In genomic region chr7:39259391-39260003, GRCh38 we compare ENCODE assay signal across 18 cellular contexts.
DNase-seq lines count a peak whose midpoint lies in the region; ATAC-seq and TF ChIP-seq lines count a peak whose summit lies in the region.
"Had no signal": no experiment of that assay in that cellular context is flagged by ENCODE, and none has a peak within 500 bp of the region (broad histone marks: within the 10 kb centered on the region; RNA-seq: fewer than 3 reads in every experiment).

No MANE protein-coding gene starts in this region.

- peak overlapping the region; percentile 48 for H2AK5ac ChIP-seq in mesendoderm (ENCODE audit: low read length)

- H4K5ac ChIP-seq in mesendoderm (ENCODE audit: low read length), result no peak overlapping the region

- no peaks in the 10 kb centered on the region for H3K9me3 Mint-ChIP-seq in WTC11

- no peak overlapping the region for H3K9ac ChIP-seq in SK-N-SH
- no peak overlapping the region for H3K9ac ChIP-seq in mesendoderm (ENCODE audit: low read length)

- H2BK120ac ChIP-seq in mesendoderm (ENCODE audit: low read depth, low read length), result no peak overlapping the region

- H3K27me3 Mint-ChIP-seq in WTC11 (ENCODE audit: low read depth), result no peaks in the 10 kb centered on the region
- H3K27me3 Mint-ChIP-seq: CD4-positive, CD25-positive, alpha-beta regulatory T cell had no signal

- no peak overlapping the region for H3K27ac ChIP-seq in SK-N-SH (ENCODE audit: low read depth in 2 of 2, low read length in 1 of 2)
- H3K27ac ChIP-seq in mesendoderm (ENCODE audit: low read depth, low read length), result no peak overlapping the region
- H3K27ac ChIP-seq: SK-N-MC had no signal

- H4K8ac ChIP-seq in mesendoderm (ENCODE audit: low read depth, low read length), result no peak overlapping the region

- no peaks in the 10 kb centered on the region for H3K36me3 Mint-ChIP-seq in WTC11
- H3K36me3 Mint-ChIP-seq: CD4-positive, CD25-positive, alpha-beta regulatory T cell had no signal

- H3K4me1 ChIP-seq in SK-N-SH (ENCODE audit: control insufficient read depth in 1 of 2, insufficient read depth in 2 of 2, low read depth in 1 of 2, low read length in 1 of 2), result no peaks in the 10 kb centered on the region
- H3K4me1 ChIP-seq in mesendoderm (ENCODE audit: control insufficient read depth, low read depth, low read length), result no peaks in the 10 kb centered on the region
- H3K4me1 ChIP-seq: BE2C had no signal

- DNase-seq in SK-N-SH (no peak), WTC11 (ENCODE audit: low spot score) (peak; percentile 21), mesendoderm (peak; percentile 18), NCI-H187 treated with DMSO at 0.1 percent for 48 hours (lab: John Stamatoyannopoulos, UW) (no peak), NCI-H82 treated with DMSO at 0.1 percent for 48 hours (lab: John Stamatoyannopoulos, UW; ENCODE audit: unreplicated experiment) (no peak), dermis blood vessel endothelial cell (no peak)
- DNase-seq: BE2C; CD4-positive, CD25-positive, alpha-beta regulatory T cell; DMS 273 treated with DMSO at 0.1 percent for 48 hours; DND-41; GOT3; NCI-H1694; NCI-H2107; NCI-H510A treated with DMSO at 0.1 percent for 48 hours; SHP77 had no signal

- no peak overlapping the region for H3K4me2 ChIP-seq in SK-N-SH
- H3K4me2 ChIP-seq in mesendoderm (ENCODE audit: low read length), result no peak overlapping the region

- TF ChIP-seq EP300 in SK-N-SH (IDR thresholded peaks at IDR 0.05; ENCODE audit: borderline replicate concordance in 1 of 2, low read depth in 1 of 2, low read length in 1 of 2), result no peak

- peak; percentile 32 for ATAC-seq in SK-N-SH treated with all-trans-retinoic acid at 6 μM for 48 hours
- peak; percentile 74 for ATAC-seq in WTC11
- ATAC-seq: K562 had no signal

- TF ChIP-seq CTCF in SK-N-SH (IDR thresholded peaks at IDR 0.05), result no peak
- TF ChIP-seq CTCF in WTC11 (IDR thresholded peaks at IDR 0.05), result no peak

- 8% methylated on average over 9 of the region's 11 CpGs for WGBS in SK-N-SH (ENCODE audit: low lambda C conversion rate)
- WGBS in mesendoderm (ENCODE audit: extremely low coverage, insufficient coverage, low lambda C conversion rate), result no CpG with 5 or more reads among the region's 11 CpGs

- no peaks in the 10 kb centered on the region for H3K9me3 ChIP-seq in SK-N-SH
- H3K9me3 ChIP-seq: BE2C had no signal

- no peak overlapping the region for H3K4me3 ChIP-seq in SK-N-SH (ENCODE audit: low read depth in 2 of 2, low read length in 1 of 2)
- H3K4me3 ChIP-seq in mesendoderm (ENCODE audit: low read length), result no peak overlapping the region
- H3K4me3 ChIP-seq: K562, SK-N-MC had no signal

- no peaks in the 10 kb centered on the region for H4K20me1 ChIP-seq in SK-N-SH (ENCODE audit: insufficient read depth)

- peaks cover 21% of the 10 kb centered on the region for H3K4me1 Mint-ChIP-seq in WTC11
- H3K4me1 Mint-ChIP-seq: CD4-positive, CD25-positive, alpha-beta regulatory T cell had no signal

- POLR2A ChIA-PET in SK-N-SH (lab: Yijun Ruan, JAX), result no interaction called here
- POLR2A ChIA-PET in WTC11 (lab: Charles Lee), result no interaction called here

- H3F3A ChIP-seq in SK-N-SH (replicated peaks; ENCODE audit: insufficient read depth), result no peaks in the 10 kb centered on the region

- CTCF ChIA-PET in SK-N-SH (lab: Yijun Ruan, JAX), result no interaction called here
- CTCF ChIA-PET in WTC11 (lab: Charles Lee), result no interaction called here

- H3K36me3 ChIP-seq in SK-N-SH (replicated peaks in 1 of 2; ENCODE audit: control insufficient read depth in 1 of 2, insufficient read depth in 2 of 2, low read length in 1 of 2) (no peaks in the 10 kb centered on the region), mesendoderm (ENCODE audit: control insufficient read depth, insufficient read depth, low read length) (no peaks in the 10 kb centered on the region)
- H3K36me3 ChIP-seq: BE2C had no signal

- no peaks in the 10 kb centered on the region for H3K79me2 ChIP-seq in SK-N-SH (ENCODE audit: insufficient read depth)
- no peaks in the 10 kb centered on the region for H3K79me2 ChIP-seq in mesendoderm (ENCODE audit: control insufficient read depth, insufficient read depth, low read length)

- H2AFZ ChIP-seq in SK-N-SH (ENCODE audit: low read depth), result no peak overlapping the region

- no peaks in the 10 kb centered on the region for H3K9me2 ChIP-seq in SK-N-SH

- H3K56ac ChIP-seq in mesendoderm (ENCODE audit: low read length), result no peak overlapping the region

- no peak overlapping the region for H2BK15ac ChIP-seq in mesendoderm (replicated peaks; ENCODE audit: low read depth)

- H3K27ac Mint-ChIP-seq in WTC11, result 0 out of 2 replicates have a peak overlapping the region, but pooled peaks have one; percentile 69
- H3K27ac Mint-ChIP-seq: CD4-positive, CD25-positive, alpha-beta regulatory T cell had no signal

- no peak for TF ChIP-seq RAD21 in SK-N-SH (IDR thresholded peaks at IDR 0.05; ENCODE audit: low read length)

- no peak overlapping the region for H3K4ac ChIP-seq in mesendoderm (ENCODE audit: low read depth, low read length)

- H3K27me3 ChIP-seq in SK-N-SH (ENCODE audit: insufficient read depth) (peaks cover 15% of the 10 kb centered on the region; the same call in 1 of the 2 replicates), mesendoderm (ENCODE audit: insufficient read depth, low read length, poor library complexity) (no peaks in the 10 kb centered on the region)

- H3K79me1 ChIP-seq in mesendoderm (ENCODE audit: low read length), result no peaks in the 10 kb centered on the region

- H2BK5ac ChIP-seq in mesendoderm (ENCODE audit: low read length), result no peak overlapping the region

- H3K23ac ChIP-seq in mesendoderm (ENCODE audit: low read length), result no peak overlapping the region

- no peak overlapping the region for H3K4me3 Mint-ChIP-seq in WTC11
- H3K4me3 Mint-ChIP-seq: CD4-positive, CD25-positive, alpha-beta regulatory T cell had no signal

- H3K18ac ChIP-seq in mesendoderm (ENCODE audit: low read length), result no peak overlapping the region

TF ChIP-seq in SK-N-SH treated with all-trans-retinoic acid at 6 μM for 48 hours, 23 proteins besides CTCF, POLR2A, EP300 and RAD21 (continues in another document):
- TF ChIP-seq ZNF565 (CRISPR knock-in tag; conservative IDR thresholded peaks at IDR 0.05; ENCODE audit: low read depth), result no peak
- TF ChIP-seq POU6F1 (CRISPR knock-in tag; IDR thresholded peaks at IDR 0.05; ENCODE audit: borderline replicate concordance, low read depth), result no peak
- TF ChIP-seq ISL1 (CRISPR knock-in tag; IDR thresholded peaks at IDR 0.05), result no peak
- no peak for TF ChIP-seq ZC3H10 (CRISPR knock-in tag; IDR thresholded peaks at IDR 0.05)

TF ChIP-seq in SK-N-SH, 30 proteins besides CTCF, POLR2A, EP300 and RAD21:
- no peak for TF ChIP-seq NRF1 (IDR thresholded peaks at IDR 0.05; ENCODE audit: low read depth, low read length)
- no peak for TF ChIP-seq FOXJ3 (CRISPR knock-in tag; IDR thresholded peaks at IDR 0.05)
- TF ChIP-seq FOSL2 (IDR thresholded peaks at IDR 0.05; ENCODE audit: borderline replicate concordance, low read depth), result no peak

TF ChIP-seq in WTC11, 78 proteins besides CTCF, POLR2A, EP300 and RAD21:
- no peak for TF ChIP-seq ZNF512 (CRISPR knock-in tag; IDR thresholded peaks at IDR 0.05; ENCODE audit: borderline replicate concordance)
- TF ChIP-seq ZBTB21 (CRISPR knock-in tag; IDR thresholded peaks at IDR 0.05; ENCODE audit: borderline replicate concordance), result no peak
- no peak for TF ChIP-seq IRF1 (CRISPR knock-in tag; IDR thresholded peaks at IDR 0.05)
- TF ChIP-seq ZNF317 (CRISPR knock-in tag; IDR thresholded peaks at IDR 0.05; ENCODE audit: borderline replicate concordance, low read depth), result no peak
- TF ChIP-seq USF2 (CRISPR knock-in tag; IDR thresholded peaks at IDR 0.05), result no peak
- no peak for TF ChIP-seq HMGA2 (CRISPR knock-in tag; IDR thresholded peaks at IDR 0.05)
- no peak for TF ChIP-seq ZNF138 (CRISPR knock-in tag; conservative IDR thresholded peaks at IDR 0.05)
- TF ChIP-seq ZSCAN18 (CRISPR knock-in tag; IDR thresholded peaks at IDR 0.05), result no peak
- no peak for TF ChIP-seq NFATC4 (CRISPR knock-in tag; IDR thresholded peaks at IDR 0.05)

Comparison
In these comparisons a context has a peak if more than half of its experiments do, and no peak if none do; other contexts are left out.
1. DNase-seq: peak in WTC11 (single experiment) and mesendoderm (single experiment); none in SK-N-SH (single experiment), NCI-H187 treated with DMSO at 0.1 percent for 48 hours (single experiment), NCI-H82 treated with DMSO at 0.1 percent for 48 hours (single experiment) and dermis blood vessel endothelial cell (single experiment).